Comparison of ENCODE assay signal across 1 cellular context in the genomic region with DNA sequence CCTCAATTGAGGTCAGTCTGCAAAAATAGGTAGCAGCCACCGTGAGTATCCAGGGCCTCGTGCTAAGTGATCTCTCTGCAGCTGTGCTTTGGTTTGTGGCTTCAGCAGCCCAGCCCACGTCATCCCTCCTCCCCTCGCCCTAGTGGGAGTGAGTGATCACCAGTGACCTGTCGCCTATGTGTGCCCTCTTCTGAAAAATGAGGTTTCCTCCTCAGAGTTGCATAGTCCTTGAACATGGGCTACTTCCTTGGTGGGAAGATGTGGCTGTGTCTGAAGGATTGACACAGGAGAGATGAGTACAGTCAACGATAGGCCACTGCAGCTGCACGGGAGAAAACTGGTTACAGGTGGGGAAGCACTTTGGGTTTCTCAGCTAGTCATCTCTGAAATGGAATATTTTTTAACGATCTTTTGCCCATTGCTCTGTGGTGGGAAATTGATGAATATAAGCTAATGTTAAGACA.
TF ChIP-seq lines count a peak whose summit lies in the region.

No MANE protein-coding gene starts in this region.

TF ChIP-seq in GM12878, 131 proteins besides CTCF, POLR2A, EP300 and RAD21 (continued from another document and continues in another):
- TF ChIP-seq CUX1 (IDR thresholded peaks at IDR 0.05; ENCODE audit: insufficient replicate concordance, low read depth, low read length) (no peak), ATF7 (IDR thresholded peaks at IDR 0.05; ENCODE audit: low read depth) (peak; percentile 89), CBX3 (IDR thresholded peaks at IDR 0.05; ENCODE audit: borderline replicate concordance, low read depth) (no peak), RELA (IDR thresholded peaks at IDR 0.05; ENCODE audit: borderline replicate concordance, partially characterized antibody) (no peak), ASH2L (IDR thresholded peaks at IDR 0.05; ENCODE audit: borderline replicate concordance, low read depth) (no peak), PAX8 (IDR thresholded peaks at IDR 0.05) (no peak), SP1 (IDR thresholded peaks at IDR 0.05; ENCODE audit: low read depth, low read length) (peak; percentile 84), POLR2AphosphoS5 (IDR thresholded peaks at IDR 0.05; ENCODE audit: low read length) (peak; percentile 54), SIX5 (IDR thresholded peaks at IDR 0.05; ENCODE audit: low read depth, low read length, severe bottlenecking) (no peak), CBX5 (IDR thresholded peaks at IDR 0.05; ENCODE audit: low read depth) (peak; percentile 82; the same call in 1 of the 2 replicates), PAX5 (IDR thresholded peaks at IDR 0.05; ENCODE audit: borderline replicate concordance, low read depth, low read length) (peak; percentile 92), RBBP5 (conservative IDR thresholded peaks at IDR 0.05) (no peak), ESRRA (IDR thresholded peaks at IDR 0.05; ENCODE audit: low read length) (no peak), IKZF2 (IDR thresholded peaks at IDR 0.05) (peak; percentile 93 to 95), MEF2A (IDR thresholded peaks at IDR 0.05; ENCODE audit: insufficient read depth, low read depth, low read length) (peak; percentile 79; the same call in 1 of the 2 replicates), IKZF1 (conservative IDR thresholded peaks at IDR 0.05) (peak; percentile 94), CBFB (IDR thresholded peaks at IDR 0.05; ENCODE audit: low read depth) (peak; percentile 98), SPI1 (IDR thresholded peaks at IDR 0.05; ENCODE audit: borderline replicate concordance, insufficient read depth, low read depth, low read length) (peak; percentile 34; the same call in 1 of the 2 replicates), NBN (IDR thresholded peaks at IDR 0.05) (peak; percentile 88), E2F4 (IDR thresholded peaks at IDR 0.05; ENCODE audit: low read depth, low read length) (no peak), KLF5 (IDR thresholded peaks at IDR 0.05; ENCODE audit: partially characterized antibody) (peak; percentile 71), NR2C2 (IDR thresholded peaks at IDR 0.05; ENCODE audit: borderline replicate concordance, control insufficient read depth, insufficient read length, low read depth) (no peak), IRF4 (IDR thresholded peaks at IDR 0.05; ENCODE audit: low read depth, low read length) (0 out of 2 replicates have a peak, but pooled peaks have one; percentile 47), SIN3A (IDR thresholded peaks at IDR 0.05; ENCODE audit: low read depth, low read length) (no peak), MLLT1 (IDR thresholded peaks at IDR 0.05) (peak; percentile 70; the same call in 1 of the 2 replicates), TCF3 (IDR thresholded peaks at IDR 0.05; ENCODE audit: borderline replicate concordance, insufficient read depth, low read depth, low read length) (peak; percentile 95), SUPT20H (IDR thresholded peaks at IDR 0.05; ENCODE audit: borderline replicate concordance, control insufficient read depth, low read depth, low read length) (no peak), ZNF207 (IDR thresholded peaks at IDR 0.05; ENCODE audit: borderline replicate concordance) (no peak), ZNF217 (IDR thresholded peaks at IDR 0.05) (no peak), BMI1 (IDR thresholded peaks at IDR 0.05; ENCODE audit: borderline replicate concordance) (no peak; the same call in 1 of the 2 replicates), YY1 (IDR thresholded peaks at IDR 0.05; ENCODE audit: low read depth, low read length) (peak; percentile 25; the same call in 1 of the 2 replicates), EZH2 (IDR thresholded peaks at IDR 0.05; ENCODE audit: borderline replicate concordance, control insufficient read depth, low read depth, low read length) (no peak), HCFC1 (IDR thresholded peaks at IDR 0.05; ENCODE audit: low read length) (no peak), ZBTB4 (CRISPR knock-in tag; IDR thresholded peaks at IDR 0.05) (no peak), LARP7 (IDR thresholded peaks at IDR 0.05) (0 out of 2 replicates have a peak, but pooled peaks have one; percentile 26), GABPA (IDR thresholded peaks at IDR 0.05; ENCODE audit: low read depth) (no peak), MTA2 (IDR thresholded peaks at IDR 0.05; ENCODE audit: low read depth) (peak; percentile 91), ZBED1 (IDR thresholded peaks at IDR 0.05; ENCODE audit: borderline replicate concordance) (peak; percentile 91), JUNB (IDR thresholded peaks at IDR 0.05) (peak; percentile 57)
- TF ChIP-seq, protein P1, sequence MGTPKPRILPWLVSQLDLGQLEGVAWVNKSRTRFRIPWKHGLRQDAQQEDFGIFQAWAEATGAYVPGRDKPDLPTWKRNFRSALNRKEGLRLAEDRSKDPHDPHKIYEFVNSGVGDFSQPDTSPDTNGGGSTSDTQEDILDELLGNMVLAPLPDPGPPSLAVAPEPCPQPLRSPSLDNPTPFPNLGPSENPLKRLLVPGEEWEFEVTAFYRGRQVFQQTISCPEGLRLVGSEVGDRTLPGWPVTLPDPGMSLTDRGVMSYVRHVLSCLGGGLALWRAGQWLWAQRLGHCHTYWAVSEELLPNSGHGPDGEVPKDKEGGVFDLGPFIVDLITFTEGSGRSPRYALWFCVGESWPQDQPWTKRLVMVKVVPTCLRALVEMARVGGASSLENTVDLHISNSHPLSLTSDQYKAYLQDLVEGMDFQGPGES (IDR thresholded peaks at IDR 0.05): no peak
- TF ChIP-seq, protein P2, sequence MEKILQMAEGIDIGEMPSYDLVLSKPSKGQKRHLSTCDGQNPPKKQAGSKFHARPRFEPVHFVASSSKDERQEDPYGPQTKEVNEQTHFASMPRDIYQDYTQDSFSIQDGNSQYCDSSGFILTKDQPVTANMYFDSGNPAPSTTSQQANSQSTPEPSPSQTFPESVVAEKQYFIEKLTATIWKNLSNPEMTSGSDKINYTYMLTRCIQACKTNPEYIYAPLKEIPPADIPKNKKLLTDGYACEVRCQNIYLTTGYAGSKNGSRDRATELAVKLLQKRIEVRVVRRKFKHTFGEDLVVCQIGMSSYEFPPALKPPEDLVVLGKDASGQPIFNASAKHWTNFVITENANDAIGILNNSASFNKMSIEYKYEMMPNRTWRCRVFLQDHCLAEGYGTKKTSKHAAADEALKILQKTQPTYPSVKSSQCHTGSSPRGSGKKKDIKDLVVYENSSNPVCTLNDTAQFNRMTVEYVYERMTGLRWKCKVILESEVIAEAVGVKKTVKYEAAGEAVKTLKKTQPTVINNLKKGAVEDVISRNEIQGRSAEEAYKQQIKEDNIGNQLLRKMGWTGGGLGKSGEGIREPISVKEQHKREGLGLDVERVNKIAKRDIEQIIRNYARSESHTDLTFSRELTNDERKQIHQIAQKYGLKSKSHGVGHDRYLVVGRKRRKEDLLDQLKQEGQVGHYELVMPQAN (conservative IDR thresholded peaks at IDR 0.05): no peak
- TF ChIP-seq, protein P3, sequence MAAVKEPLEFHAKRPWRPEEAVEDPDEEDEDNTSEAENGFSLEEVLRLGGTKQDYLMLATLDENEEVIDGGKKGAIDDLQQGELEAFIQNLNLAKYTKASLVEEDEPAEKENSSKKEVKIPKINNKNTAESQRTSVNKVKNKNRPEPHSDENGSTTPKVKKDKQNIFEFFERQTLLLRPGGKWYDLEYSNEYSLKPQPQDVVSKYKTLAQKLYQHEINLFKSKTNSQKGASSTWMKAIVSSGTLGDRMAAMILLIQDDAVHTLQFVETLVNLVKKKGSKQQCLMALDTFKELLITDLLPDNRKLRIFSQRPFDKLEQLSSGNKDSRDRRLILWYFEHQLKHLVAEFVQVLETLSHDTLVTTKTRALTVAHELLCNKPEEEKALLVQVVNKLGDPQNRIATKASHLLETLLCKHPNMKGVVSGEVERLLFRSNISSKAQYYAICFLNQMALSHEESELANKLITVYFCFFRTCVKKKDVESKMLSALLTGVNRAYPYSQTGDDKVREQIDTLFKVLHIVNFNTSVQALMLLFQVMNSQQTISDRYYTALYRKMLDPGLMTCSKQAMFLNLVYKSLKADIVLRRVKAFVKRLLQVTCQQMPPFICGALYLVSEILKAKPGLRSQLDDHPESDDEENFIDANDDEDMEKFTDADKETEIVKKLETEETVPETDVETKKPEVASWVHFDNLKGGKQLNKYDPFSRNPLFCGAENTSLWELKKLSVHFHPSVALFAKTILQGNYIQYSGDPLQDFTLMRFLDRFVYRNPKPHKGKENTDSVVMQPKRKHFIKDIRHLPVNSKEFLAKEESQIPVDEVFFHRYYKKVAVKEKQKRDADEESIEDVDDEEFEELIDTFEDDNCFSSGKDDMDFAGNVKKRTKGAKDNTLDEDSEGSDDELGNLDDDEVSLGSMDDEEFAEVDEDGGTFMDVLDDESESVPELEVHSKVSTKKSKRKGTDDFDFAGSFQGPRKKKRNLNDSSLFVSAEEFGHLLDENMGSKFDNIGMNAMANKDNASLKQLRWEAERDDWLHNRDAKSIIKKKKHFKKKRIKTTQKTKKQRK (IDR thresholded peaks at IDR 0.05; ENCODE audit: low read depth, low read length): no peak
- TF ChIP-seq, protein P4, sequence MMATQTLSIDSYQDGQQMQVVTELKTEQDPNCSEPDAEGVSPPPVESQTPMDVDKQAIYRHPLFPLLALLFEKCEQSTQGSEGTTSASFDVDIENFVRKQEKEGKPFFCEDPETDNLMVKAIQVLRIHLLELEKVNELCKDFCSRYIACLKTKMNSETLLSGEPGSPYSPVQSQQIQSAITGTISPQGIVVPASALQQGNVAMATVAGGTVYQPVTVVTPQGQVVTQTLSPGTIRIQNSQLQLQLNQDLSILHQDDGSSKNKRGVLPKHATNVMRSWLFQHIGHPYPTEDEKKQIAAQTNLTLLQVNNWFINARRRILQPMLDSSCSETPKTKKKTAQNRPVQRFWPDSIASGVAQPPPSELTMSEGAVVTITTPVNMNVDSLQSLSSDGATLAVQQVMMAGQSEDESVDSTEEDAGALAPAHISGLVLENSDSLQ (IDR thresholded peaks at IDR 0.05): peak; percentile 89
